2 cellular contexts compared by ENCODE assay signal in genomic region chr1:67836769-67837168, GRCh38.
TF ChIP-seq lines count a peak whose summit lies in the region.

No MANE protein-coding gene starts in this region.

TF ChIP-seq in GM12878, 131 proteins besides CTCF, POLR2A, EP300 and RAD21:
- TF ChIP-seq RELB (IDR thresholded peaks at IDR 0.05; ENCODE audit: low read depth) (peak; percentile 31; the same call in 1 of the 2 replicates), ZNF384 (IDR thresholded peaks at IDR 0.05; ENCODE audit: borderline replicate concordance, low read depth, low read length) (no peak), RUNX3 (IDR thresholded peaks at IDR 0.05; ENCODE audit: low read length) (no peak), SMAD1 (IDR thresholded peaks at IDR 0.05; ENCODE audit: low read depth, partially characterized antibody) (no peak), PML (IDR thresholded peaks at IDR 0.05; ENCODE audit: low read length) (no peak), IKZF1 (conservative IDR thresholded peaks at IDR 0.05) (peak; percentile 40), BHLHE40 (IDR thresholded peaks at IDR 0.05; ENCODE audit: borderline replicate concordance in 1 of 2, low read depth in 2 of 2, low read length in 1 of 2) (peak in 1 of 2 experiments; percentile 25; a peak in 1 of 4 replicates)

TF ChIP-seq in WTC11, 78 proteins besides CTCF, POLR2A, EP300 and RAD21:
- no peak for TF ChIP-seq ZNF425 (CRISPR knock-in tag; conservative IDR thresholded peaks at IDR 0.05)
- TF ChIP-seq SMAD3 (CRISPR knock-in tag; IDR thresholded peaks at IDR 0.05; ENCODE audit: borderline replicate concordance) = no peak
- no peak for TF ChIP-seq NR2C2 (CRISPR knock-in tag; IDR thresholded peaks at IDR 0.05)
- TF ChIP-seq ZNF423 (CRISPR knock-in tag; IDR thresholded peaks at IDR 0.05) = no peak
- no peak for TF ChIP-seq ZNF138 (CRISPR knock-in tag; conservative IDR thresholded peaks at IDR 0.05)
- no peak for TF ChIP-seq ZNF121 (CRISPR knock-in tag; IDR thresholded peaks at IDR 0.05)
- TF ChIP-seq ZNF263 (CRISPR knock-in tag; IDR thresholded peaks at IDR 0.05; ENCODE audit: low read depth) = no peak
- TF ChIP-seq ATF6 (CRISPR knock-in tag; IDR thresholded peaks at IDR 0.05) = no peak
- TF ChIP-seq ATF3 (CRISPR knock-in tag; conservative IDR thresholded peaks at IDR 0.05) = no peak
- no peak for TF ChIP-seq CREB1 (CRISPR knock-in tag; IDR thresholded peaks at IDR 0.05)
- TF ChIP-seq E2F4 (CRISPR knock-in tag; IDR thresholded peaks at IDR 0.05; ENCODE audit: borderline replicate concordance, low read depth) = no peak
- TF ChIP-seq MLX (CRISPR knock-in tag; IDR thresholded peaks at IDR 0.05) = no peak
- no peak for TF ChIP-seq ZNF532 (CRISPR knock-in tag; IDR thresholded peaks at IDR 0.05; ENCODE audit: borderline replicate concordance)
- no peak for TF ChIP-seq USF1 (CRISPR knock-in tag; IDR thresholded peaks at IDR 0.05)
- TF ChIP-seq ZNF416 (CRISPR knock-in tag; IDR thresholded peaks at IDR 0.05) = no peak
- TF ChIP-seq NFATC4 (CRISPR knock-in tag; IDR thresholded peaks at IDR 0.05) = no peak
- TF ChIP-seq ERG (CRISPR knock-in tag; IDR thresholded peaks at IDR 0.05) = no peak
- TF ChIP-seq ZSCAN18 (CRISPR knock-in tag; IDR thresholded peaks at IDR 0.05) = no peak
